ENCODE assay signal across 24 cellular contexts in genomic region chr3:14801031-14801430, GRCh38. TPM values are rescaled to one million over a fixed set of nuclear protein-coding genes. Genes with fewer than 3 reads are reported as not detected.
"Had no signal": no experiment of that assay in that cellular context is flagged by ENCODE, and none has a peak within 500 bp of the region (broad histone marks: within the 10 kb centered on the region; RNA-seq: fewer than 3 reads in every experiment).

No MANE protein-coding gene starts in this region.

- H3K36me3 ChIP-seq: SJSA1 had no signal

- H3K27ac ChIP-seq: KMS-11, SJSA1, SK-N-MC had no signal

- FAIRE-seq: K562, RCC 7860 had no signal

- H3K27ac Mint-ChIP-seq: IgD-negative memory B cell had no signal

- H3K9ac ChIP-seq: KMS-11 had no signal

- H3K4me2 ChIP-seq: KMS-11 had no signal

- H3K4me1 ChIP-seq: SJSA1 had no signal

- H3K4me3 ChIP-seq: K562, SJSA1, SK-N-MC had no signal

- H3K9me3 ChIP-seq: SJSA1 had no signal

- H3K4me3 Mint-ChIP-seq: IgD-negative memory B cell had no signal

- ATAC-seq: K562 had no signal

- DNase-seq: Kasumi-1, MM.1S, NCI-H1092 treated with DMSO at 0.1 percent for 48 hours, NCI-H1436, NCI-H187, NCI-H2029, NCI-H2081 treated with DMSO at 0.1 percent for 48 hours, NCI-H2171, NCI-H226, NCI-H446, NCI-H510A, NCI-H524 treated with DMSO at 0.1 percent for 48 hours, NCI-H69, NCI-H774, Right ventricle myocardium superior, RPMI8226, SIG-M5 had no signal

RNA-seq across cellular contexts. Expression of gene FGD5, which starts 17.7 kb away (rescaled TPM):
- total RNA-seq: HT-29, SJSA1 had no signal
- polyA plus RNA-seq: IgD-negative memory B cell, K562 had no signal
